In genomic region chr3:99809565-99809964, GRCh38 we compare ENCODE assay signal across 1 cellular context.
TF ChIP-seq lines count a peak whose summit lies in the region.

No MANE protein-coding gene starts in this region.

TF ChIP-seq in K562, 482 proteins besides CTCF, POLR2A, EP300 and RAD21 (continued from another document):
- TF ChIP-seq NFE2 (IDR thresholded peaks at IDR 0.05; ENCODE audit: low read depth) (peak; percentile 39; the same call in 1 of the 2 replicates), GTF3C2 (IDR thresholded peaks at IDR 0.05; ENCODE audit: borderline replicate concordance, extremely low read depth, insufficient read length) (no peak), MEIS2 (IDR thresholded peaks at IDR 0.05; ENCODE audit: partially characterized antibody) (peak; percentile 77), FOXP4 (CRISPR knock-in tag; IDR thresholded peaks at IDR 0.05; ENCODE audit: borderline replicate concordance) (no peak)
